Comparison of ENCODE assay signal across 8 cellular contexts in the genomic region with DNA sequence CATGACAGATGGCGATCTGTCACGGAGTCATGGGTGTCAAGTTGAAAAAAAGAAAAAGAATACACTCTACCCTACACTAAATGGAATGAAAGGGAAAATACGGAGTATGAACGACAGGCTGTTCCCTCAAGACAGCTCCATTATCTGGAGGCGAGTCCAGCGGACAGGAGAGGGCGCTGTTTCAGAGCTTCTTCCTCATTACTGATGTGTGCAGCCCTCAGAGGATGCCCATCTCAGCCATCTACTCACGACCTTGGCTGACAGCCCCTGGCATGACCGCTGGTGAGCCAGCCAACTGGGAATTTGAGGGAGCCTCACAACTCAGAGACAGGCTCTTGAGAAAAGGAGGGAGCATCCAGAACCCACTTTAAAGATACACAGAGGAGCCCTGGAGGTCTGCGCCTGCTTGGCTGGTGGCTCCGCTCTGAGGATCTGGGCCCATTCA. TPM values are rescaled to one million over a fixed set of nuclear protein-coding genes. Genes with fewer than 3 reads are reported as not detected.
DNase-seq lines count a peak whose midpoint lies in the region; ATAC-seq and TF ChIP-seq lines count a peak whose summit lies in the region.

No MANE protein-coding gene starts in this region.

- H3K4me1 ChIP-seq in ES-I3 (ENCODE audit: insufficient read depth, low read length) (peaks cover 25% of the 10 kb centered on the region), Panc1 (ENCODE audit: control insufficient read depth, insufficient read depth, low read length) (peaks cover 26% of the 10 kb centered on the region)

- TF ChIP-seq CTCF in Panc1 (IDR thresholded peaks at IDR 0.05): peak; percentile 94

- intact Hi-C loops in Panc1 (cut with micrococcal nuclease; ENCODE audit: unreplicated experiment): loop anchor here (5.0 kb wide), 2 partner anchors 148 to 193 kb away; no protein-coding TSS in a partner anchor

- peak; percentile 82 for DNase-seq in Panc1 (ENCODE audit: low read depth, low spot score)
- peak; percentile 49 for DNase-seq in activated T-helper 1 cell treated with Interleukin-2 at 50 U/mL for 16 hours (ENCODE audit: low read depth)
- DNase-seq in fibroblast of the conjunctiva (ENCODE audit: low read depth): peak; percentile 78
- peak in 47 of 56 donors; percentile 2 to 87 (median 48) for DNase-seq in nucleus accumbens (lab: John Stamatoyannopoulos, UW)
- DNase-seq in substantia nigra (lab: John Stamatoyannopoulos, UW): peak in 41 of 49 donors; percentile 2 to 85 (median 52)
- DNase-seq in DMS79 treated with DMSO at 0.1 percent for 48 hours (lab: John Stamatoyannopoulos, UW): no peak

- no peaks in the 10 kb centered on the region for H3K27me3 ChIP-seq in Panc1 (ENCODE audit: control insufficient read depth, insufficient read depth, low read length)

- POLR2A ChIA-PET in Panc1 (lab: Charles Lee): no interaction called here

- BruUV-seq in Panc1 (replicated peaks; lab: Mats Ljungman, UMichigan): no TSS peak

- H3K9me3 ChIP-seq in ES-I3 (ENCODE audit: control insufficient read depth, insufficient read depth, low read length) (no peaks in the 10 kb centered on the region), Panc1 (ENCODE audit: control insufficient read depth, insufficient read depth, low read depth, low read length) (no peaks in the 10 kb centered on the region)

- peak overlapping the region; percentile 23; the same call in 1 of the 2 replicates for H3K9ac ChIP-seq in ES-I3 (ENCODE audit: low read depth, low read length)

- H3K4me3 ChIP-seq in Panc1 (ENCODE audit: low read depth in 2 of 2, low read length in 2 of 2): 0 out of 4 replicates have a peak overlapping the region, but pooled peaks of 1 of the 2 experiments have one; percentile 12

- H3K27ac ChIP-seq in Panc1 (ENCODE audit: low read length) (peak overlapping the region; percentile 42; the same call in 1 of the 2 replicates), substantia nigra (ENCODE audit: low read depth, low read length, poor library complexity, severe bottlenecking) (no peak overlapping the region)

- H3K36me3 ChIP-seq in ES-I3 (ENCODE audit: insufficient read depth, low read length) (no peaks in the 10 kb centered on the region), Panc1 (ENCODE audit: control insufficient read depth, insufficient read depth, low read length) (no peaks in the 10 kb centered on the region)

- peak; percentile 23 for ATAC-seq in HG03159 (IDR thresholded peaks at IDR 0.05; ENCODE audit: unreplicated experiment)
- ATAC-seq in Panc1: peak; percentile 80

- in situ Hi-C loops in Panc1 (cut with HindIII; ENCODE audit: low pct_unique_long_range_greater_than_20kb, low sequenced_read_pairs): no loop called here

- CTCF ChIA-PET in Panc1 (lab: Charles Lee): interaction anchor here (0.6 to 1.2 kb wide), 11 partner anchors 12 to 270 kb away, joined by 3 to 11 read pairs (median 5); no protein-coding TSS in a partner anchor

RNA-seq across cellular contexts. Expression of a gene that starts 49.6 kb away (rescaled TPM):
- 62.2 TPM for total RNA-seq in Panc1 (2021; ENCODE audit: unreplicated experiment)
- polyA plus RNA-seq in Panc1 (2012; ENCODE audit: insufficient read length): 51.6 TPM
